1 cellular context compared by ENCODE assay signal in the genomic region with DNA sequence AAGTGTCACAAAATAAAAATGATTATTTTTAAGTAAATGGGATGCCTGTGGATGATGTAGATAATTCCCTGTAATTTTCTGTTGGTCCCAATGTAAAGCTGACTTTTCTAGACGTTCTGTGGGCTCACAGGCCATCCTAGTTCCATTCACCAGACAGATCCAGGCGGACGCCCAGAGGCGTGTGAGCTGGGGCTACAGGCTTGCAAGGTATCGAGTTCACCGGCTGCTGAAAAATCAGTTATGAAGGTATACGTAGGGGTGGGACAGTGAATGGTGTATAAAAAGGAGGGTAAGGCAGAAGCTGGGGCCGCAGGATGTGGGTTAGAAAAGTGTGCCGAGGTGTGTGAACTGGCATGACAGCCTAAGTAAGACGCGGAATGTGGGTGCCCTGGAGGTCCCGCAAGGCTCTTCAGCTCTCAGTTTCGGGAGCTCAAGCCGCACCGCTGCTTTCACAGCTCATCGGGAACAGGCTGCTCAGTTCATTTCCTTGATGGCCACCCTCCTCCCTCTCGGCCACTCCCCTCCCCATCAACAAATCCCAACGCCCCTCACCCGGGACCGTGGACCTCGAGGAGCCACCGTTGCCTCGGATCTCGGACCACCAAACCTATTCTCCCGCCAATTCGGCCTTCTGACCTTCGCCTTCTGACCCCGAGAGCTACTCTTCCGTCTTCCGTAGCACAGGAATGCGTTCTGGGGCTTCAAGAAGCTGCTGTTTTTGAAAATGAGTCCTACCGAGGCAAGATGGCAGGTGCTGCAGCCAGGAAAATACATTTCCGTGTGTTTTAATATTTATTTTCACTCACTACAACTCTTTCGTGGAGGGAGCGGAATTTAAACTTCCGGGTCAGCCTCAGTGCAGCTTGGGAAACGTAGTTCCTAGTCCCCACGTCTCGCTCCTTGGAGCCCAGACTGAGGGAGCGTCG.
A peak's percentile ranks its signal among the peaks of the same experiment; 100 is the strongest.
TF ChIP-seq lines count a peak whose summit lies in the region.

A gene with protein sequence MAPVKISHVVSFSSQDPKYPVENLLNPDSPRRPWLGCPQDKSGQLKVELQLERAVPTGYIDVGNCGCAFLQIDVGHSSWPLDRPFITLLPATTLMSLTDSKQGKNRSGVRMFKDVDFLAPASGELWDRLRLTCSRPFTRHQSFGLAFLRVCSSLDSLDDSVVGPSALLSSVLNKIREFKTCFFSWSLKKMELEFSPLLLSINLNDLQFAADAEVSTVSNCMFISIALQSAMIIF (minus strand): TSS at position 782 of the 926 bp plus-strand sequence. CDS start 5,241 bp downstream, outside the sequence.

TF ChIP-seq in GM12878, 131 proteins besides CTCF, POLR2A, EP300 and RAD21 (continued from another document):
- no peak for TF ChIP-seq ASH2L (IDR thresholded peaks at IDR 0.05; ENCODE audit: borderline replicate concordance, low read depth)
- no peak for TF ChIP-seq FOXK2 (IDR thresholded peaks at IDR 0.05)
- TF ChIP-seq, protein P1, sequence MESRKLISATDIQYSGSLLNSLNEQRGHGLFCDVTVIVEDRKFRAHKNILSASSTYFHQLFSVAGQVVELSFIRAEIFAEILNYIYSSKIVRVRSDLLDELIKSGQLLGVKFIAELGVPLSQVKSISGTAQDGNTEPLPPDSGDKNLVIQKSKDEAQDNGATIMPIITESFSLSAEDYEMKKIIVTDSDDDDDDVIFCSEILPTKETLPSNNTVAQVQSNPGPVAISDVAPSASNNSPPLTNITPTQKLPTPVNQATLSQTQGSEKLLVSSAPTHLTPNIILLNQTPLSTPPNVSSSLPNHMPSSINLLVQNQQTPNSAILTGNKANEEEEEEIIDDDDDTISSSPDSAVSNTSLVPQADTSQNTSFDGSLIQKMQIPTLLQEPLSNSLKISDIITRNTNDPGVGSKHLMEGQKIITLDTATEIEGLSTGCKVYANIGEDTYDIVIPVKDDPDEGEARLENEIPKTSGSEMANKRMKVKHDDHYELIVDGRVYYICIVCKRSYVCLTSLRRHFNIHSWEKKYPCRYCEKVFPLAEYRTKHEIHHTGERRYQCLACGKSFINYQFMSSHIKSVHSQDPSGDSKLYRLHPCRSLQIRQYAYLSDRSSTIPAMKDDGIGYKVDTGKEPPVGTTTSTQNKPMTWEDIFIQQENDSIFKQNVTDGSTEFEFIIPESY (IDR thresholded peaks at IDR 0.05), result no peak
- no peak for TF ChIP-seq RBBP5 (conservative IDR thresholded peaks at IDR 0.05)
- TF ChIP-seq, protein P2, sequence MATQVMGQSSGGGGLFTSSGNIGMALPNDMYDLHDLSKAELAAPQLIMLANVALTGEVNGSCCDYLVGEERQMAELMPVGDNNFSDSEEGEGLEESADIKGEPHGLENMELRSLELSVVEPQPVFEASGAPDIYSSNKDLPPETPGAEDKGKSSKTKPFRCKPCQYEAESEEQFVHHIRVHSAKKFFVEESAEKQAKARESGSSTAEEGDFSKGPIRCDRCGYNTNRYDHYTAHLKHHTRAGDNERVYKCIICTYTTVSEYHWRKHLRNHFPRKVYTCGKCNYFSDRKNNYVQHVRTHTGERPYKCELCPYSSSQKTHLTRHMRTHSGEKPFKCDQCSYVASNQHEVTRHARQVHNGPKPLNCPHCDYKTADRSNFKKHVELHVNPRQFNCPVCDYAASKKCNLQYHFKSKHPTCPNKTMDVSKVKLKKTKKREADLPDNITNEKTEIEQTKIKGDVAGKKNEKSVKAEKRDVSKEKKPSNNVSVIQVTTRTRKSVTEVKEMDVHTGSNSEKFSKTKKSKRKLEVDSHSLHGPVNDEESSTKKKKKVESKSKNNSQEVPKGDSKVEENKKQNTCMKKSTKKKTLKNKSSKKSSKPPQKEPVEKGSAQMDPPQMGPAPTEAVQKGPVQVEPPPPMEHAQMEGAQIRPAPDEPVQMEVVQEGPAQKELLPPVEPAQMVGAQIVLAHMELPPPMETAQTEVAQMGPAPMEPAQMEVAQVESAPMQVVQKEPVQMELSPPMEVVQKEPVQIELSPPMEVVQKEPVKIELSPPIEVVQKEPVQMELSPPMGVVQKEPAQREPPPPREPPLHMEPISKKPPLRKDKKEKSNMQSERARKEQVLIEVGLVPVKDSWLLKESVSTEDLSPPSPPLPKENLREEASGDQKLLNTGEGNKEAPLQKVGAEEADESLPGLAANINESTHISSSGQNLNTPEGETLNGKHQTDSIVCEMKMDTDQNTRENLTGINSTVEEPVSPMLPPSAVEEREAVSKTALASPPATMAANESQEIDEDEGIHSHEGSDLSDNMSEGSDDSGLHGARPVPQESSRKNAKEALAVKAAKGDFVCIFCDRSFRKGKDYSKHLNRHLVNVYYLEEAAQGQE (IDR thresholded peaks at IDR 0.05; ENCODE audit: low read depth, low read length), result no peak
- TF ChIP-seq PML (IDR thresholded peaks at IDR 0.05; ENCODE audit: low read length), result peak; percentile 76
- no peak for TF ChIP-seq SRF (IDR thresholded peaks at IDR 0.05; ENCODE audit: low read depth in 2 of 2, low read length in 2 of 2)
- TF ChIP-seq PAX5 (IDR thresholded peaks at IDR 0.05; ENCODE audit: borderline replicate concordance, low read depth, low read length), result peak; percentile 5; the same call in 1 of the 2 replicates
- TF ChIP-seq SIX5 (IDR thresholded peaks at IDR 0.05; ENCODE audit: low read depth, low read length, severe bottlenecking), result peak; percentile 84
- peak; percentile 100 for TF ChIP-seq NR2C1 (IDR thresholded peaks at IDR 0.05)
- no peak for TF ChIP-seq SPI1 (IDR thresholded peaks at IDR 0.05; ENCODE audit: borderline replicate concordance, insufficient read depth, low read depth, low read length)
- TF ChIP-seq, protein P3, sequence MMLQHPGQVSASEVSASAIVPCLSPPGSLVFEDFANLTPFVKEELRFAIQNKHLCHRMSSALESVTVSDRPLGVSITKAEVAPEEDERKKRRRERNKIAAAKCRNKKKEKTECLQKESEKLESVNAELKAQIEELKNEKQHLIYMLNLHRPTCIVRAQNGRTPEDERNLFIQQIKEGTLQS (IDR thresholded peaks at IDR 0.05; ENCODE audit: borderline replicate concordance, extremely low read depth, low read depth, low read length), result no peak
- no peak for TF ChIP-seq MEF2A (IDR thresholded peaks at IDR 0.05; ENCODE audit: insufficient read depth, low read depth, low read length)
- TF ChIP-seq SUPT20H (IDR thresholded peaks at IDR 0.05; ENCODE audit: borderline replicate concordance, control insufficient read depth, low read depth, low read length), result no peak
- no peak for TF ChIP-seq RAD51 (IDR thresholded peaks at IDR 0.05)
- no peak for TF ChIP-seq MEF2B (IDR thresholded peaks at IDR 0.05; ENCODE audit: partially characterized antibody, poor library complexity, severe bottlenecking)
- TF ChIP-seq, protein P4, sequence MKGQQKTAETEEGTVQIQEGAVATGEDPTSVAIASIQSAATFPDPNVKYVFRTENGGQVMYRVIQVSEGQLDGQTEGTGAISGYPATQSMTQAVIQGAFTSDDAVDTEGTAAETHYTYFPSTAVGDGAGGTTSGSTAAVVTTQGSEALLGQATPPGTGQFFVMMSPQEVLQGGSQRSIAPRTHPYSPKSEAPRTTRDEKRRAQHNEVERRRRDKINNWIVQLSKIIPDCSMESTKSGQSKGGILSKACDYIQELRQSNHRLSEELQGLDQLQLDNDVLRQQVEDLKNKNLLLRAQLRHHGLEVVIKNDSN (IDR thresholded peaks at IDR 0.05; ENCODE audit: borderline replicate concordance, extremely low read length, insufficient read depth, low read depth, low read length), result no peak
- no peak for TF ChIP-seq HDAC6 (IDR thresholded peaks at IDR 0.05; ENCODE audit: unreplicated experiment)
- TF ChIP-seq, protein P5, sequence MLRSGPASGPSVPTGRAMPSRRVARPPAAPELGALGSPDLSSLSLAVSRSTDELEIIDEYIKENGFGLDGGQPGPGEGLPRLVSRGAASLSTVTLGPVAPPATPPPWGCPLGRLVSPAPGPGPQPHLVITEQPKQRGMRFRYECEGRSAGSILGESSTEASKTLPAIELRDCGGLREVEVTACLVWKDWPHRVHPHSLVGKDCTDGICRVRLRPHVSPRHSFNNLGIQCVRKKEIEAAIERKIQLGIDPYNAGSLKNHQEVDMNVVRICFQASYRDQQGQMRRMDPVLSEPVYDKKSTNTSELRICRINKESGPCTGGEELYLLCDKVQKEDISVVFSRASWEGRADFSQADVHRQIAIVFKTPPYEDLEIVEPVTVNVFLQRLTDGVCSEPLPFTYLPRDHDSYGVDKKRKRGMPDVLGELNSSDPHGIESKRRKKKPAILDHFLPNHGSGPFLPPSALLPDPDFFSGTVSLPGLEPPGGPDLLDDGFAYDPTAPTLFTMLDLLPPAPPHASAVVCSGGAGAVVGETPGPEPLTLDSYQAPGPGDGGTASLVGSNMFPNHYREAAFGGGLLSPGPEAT (IDR thresholded peaks at IDR 0.05; ENCODE audit: low read depth), result no peak
- TF ChIP-seq ETV6 (conservative IDR thresholded peaks at IDR 0.05 in 1 of 2, IDR thresholded peaks at IDR 0.05 in 1 of 2; ENCODE audit: borderline replicate concordance in 1 of 2, low read depth in 1 of 2), result no peak; a peak in 1 of 4 replicates
- peak; percentile 27; the same call in 1 of the 2 replicates for TF ChIP-seq POLR2AphosphoS5 (IDR thresholded peaks at IDR 0.05; ENCODE audit: low read length)
- TF ChIP-seq, protein P6, sequence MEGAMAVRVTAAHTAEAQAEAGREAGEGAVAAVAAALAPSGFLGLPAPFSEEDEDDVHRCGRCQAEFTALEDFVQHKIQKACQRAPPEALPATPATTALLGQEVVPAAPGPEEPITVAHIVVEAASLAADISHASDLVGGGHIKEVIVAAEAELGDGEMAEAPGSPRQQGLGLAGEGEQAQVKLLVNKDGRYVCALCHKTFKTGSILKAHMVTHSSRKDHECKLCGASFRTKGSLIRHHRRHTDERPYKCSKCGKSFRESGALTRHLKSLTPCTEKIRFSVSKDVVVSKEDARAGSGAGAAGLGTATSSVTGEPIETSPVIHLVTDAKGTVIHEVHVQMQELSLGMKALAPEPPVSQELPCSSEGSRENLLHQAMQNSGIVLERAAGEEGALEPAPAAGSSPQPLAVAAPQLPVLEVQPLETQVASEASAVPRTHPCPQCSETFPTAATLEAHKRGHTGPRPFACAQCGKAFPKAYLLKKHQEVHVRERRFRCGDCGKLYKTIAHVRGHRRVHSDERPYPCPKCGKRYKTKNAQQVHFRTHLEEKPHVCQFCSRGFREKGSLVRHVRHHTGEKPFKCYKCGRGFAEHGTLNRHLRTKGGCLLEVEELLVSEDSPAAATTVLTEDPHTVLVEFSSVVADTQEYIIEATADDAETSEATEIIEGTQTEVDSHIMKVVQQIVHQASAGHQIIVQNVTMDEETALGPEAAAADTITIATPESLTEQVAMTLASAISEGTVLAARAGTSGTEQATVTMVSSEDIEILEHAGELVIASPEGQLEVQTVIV (IDR thresholded peaks at IDR 0.05; ENCODE audit: borderline replicate concordance, partially characterized antibody), result peak; percentile 71
- TF ChIP-seq TCF12 (IDR thresholded peaks at IDR 0.05; ENCODE audit: low read depth, low read length), result no peak
- peak; percentile 100 for TF ChIP-seq RB1 (IDR thresholded peaks at IDR 0.05; ENCODE audit: borderline replicate concordance)
- TF ChIP-seq, protein P7, sequence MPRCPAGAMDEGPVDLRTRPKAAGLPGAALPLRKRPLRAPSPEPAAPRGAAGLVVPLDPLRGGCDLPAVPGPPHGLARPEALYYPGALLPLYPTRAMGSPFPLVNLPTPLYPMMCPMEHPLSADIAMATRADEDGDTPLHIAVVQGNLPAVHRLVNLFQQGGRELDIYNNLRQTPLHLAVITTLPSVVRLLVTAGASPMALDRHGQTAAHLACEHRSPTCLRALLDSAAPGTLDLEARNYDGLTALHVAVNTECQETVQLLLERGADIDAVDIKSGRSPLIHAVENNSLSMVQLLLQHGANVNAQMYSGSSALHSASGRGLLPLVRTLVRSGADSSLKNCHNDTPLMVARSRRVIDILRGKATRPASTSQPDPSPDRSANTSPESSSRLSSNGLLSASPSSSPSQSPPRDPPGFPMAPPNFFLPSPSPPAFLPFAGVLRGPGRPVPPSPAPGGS (IDR thresholded peaks at IDR 0.05; ENCODE audit: borderline replicate concordance, insufficient read depth, low read depth, low read length, poor library complexity, severe bottlenecking), result no peak
- TF ChIP-seq CBFB (IDR thresholded peaks at IDR 0.05; ENCODE audit: low read depth), result no peak
- TF ChIP-seq JUND (IDR thresholded peaks at IDR 0.05; ENCODE audit: low read depth, low read length), result no peak
